ENCODE assay signal across 5 cellular contexts in the genomic region with DNA sequence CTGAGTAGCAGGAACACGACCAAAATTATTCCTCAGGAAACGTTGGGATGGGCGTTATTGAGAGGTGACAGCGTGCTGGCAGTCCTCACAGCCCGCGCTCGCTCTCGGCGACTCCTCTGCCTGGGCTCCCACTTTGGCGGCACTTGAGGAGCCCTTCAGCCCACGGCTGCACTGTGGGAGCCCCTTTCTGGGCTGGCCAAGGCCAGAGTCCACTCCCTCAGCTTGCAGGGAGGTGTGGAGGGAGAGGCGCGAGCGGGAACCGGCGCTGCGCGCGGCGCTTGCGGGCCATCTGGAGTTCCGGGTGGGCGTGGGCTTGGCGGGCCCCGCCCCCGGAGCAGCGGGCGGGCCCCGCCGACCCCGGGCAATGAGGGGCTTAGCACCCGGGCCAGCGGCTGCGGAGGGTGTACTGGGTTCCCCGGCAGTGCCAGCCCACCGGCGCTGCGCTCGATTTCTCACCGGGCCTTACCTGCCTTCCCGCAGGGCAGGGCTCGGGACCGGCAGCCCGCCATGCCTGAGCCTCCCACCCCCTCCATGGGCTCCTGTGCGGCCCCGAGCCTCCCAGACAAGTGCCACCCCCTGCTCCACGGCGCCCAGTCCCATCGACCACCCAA. TPM values are rescaled to one million over a fixed set of nuclear protein-coding genes. Genes with fewer than 3 reads are reported as not detected.
"Had no signal": no experiment of that assay in that cellular context is flagged by ENCODE, and none has a peak within 500 bp of the region (broad histone marks: within the 10 kb centered on the region; RNA-seq: fewer than 3 reads in every experiment).

No MANE protein-coding gene starts in this region.

RNA-seq across cellular contexts. Expression of gene SUCNR1, which starts 54.6 kb away (rescaled TPM):
- total RNA-seq: activated CD4-positive, alpha-beta memory T cell treated with anti-CD3 and anti-CD28 coated beads, Interleukin-2, amount 10 ng/mL, durations not matched to agents 7 days and 5 days; activated CD8-positive, alpha-beta memory T cell treated with anti-CD3 and anti-CD28 coated beads, Interleukin-2, amount 10 ng/mL, durations not matched to agents 7 days and 5 days; PC-9; T-helper 1 cell treated with Interleukin-12 subunit alpha and Interleukin-12 subunit beta and Interleukin-4 antibody, amounts not matched to agents 30 ng/mL and 1 ng/mL, for 36 hours; T-helper 2 cell treated with Interferon-gamma antibody and Interleukin-4, amounts not matched to agents 100 ng/mL and 5 ng/mL, for 36 hours had no signal
